Comparison of ENCODE assay signal across 20 cellular contexts in the genomic region with DNA sequence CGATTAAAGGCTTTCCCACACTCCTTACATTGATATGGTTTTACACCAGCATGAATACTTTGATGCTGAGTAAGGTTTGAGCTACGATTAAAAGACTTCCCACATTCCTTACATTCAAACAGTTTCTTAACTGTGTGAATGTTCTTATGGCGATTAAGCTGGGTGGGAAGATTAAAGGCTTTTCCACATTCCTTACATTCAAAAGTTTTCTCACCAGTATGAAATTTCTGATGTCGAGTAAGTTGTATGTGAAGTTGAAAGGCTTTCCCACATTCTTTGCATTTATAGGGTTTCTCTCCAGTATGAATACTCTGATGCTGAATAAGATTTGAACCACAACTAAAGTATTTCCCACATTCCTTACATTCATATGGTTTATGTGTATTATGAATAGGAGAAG. TPM values are rescaled to one million over a fixed set of nuclear protein-coding genes. Genes with fewer than 3 reads are reported as not detected.
DNase-seq lines count a peak whose midpoint lies in the region; FAIRE-seq and TF ChIP-seq lines count a peak whose summit lies in the region.
"Had no signal": no experiment of that assay in that cellular context is flagged by ENCODE, and none has a peak within 500 bp of the region (broad histone marks: within the 10 kb centered on the region; RNA-seq: fewer than 3 reads in every experiment).

No MANE protein-coding gene starts in this region.

- H3K4me1 Mint-ChIP-seq in endothelial cell (ENCODE audit: unreplicated experiment), result no peaks in the 10 kb centered on the region
- H3K4me1 Mint-ChIP-seq: CD4-positive, CD25-positive, alpha-beta regulatory T cell; H9; IgD-negative memory B cell had no signal

- TF ChIP-seq CTCF in endothelial cell (IDR thresholded peaks at IDR 0.05; ENCODE audit: unreplicated experiment) (no peak), lower leg skin (IDR thresholded peaks at IDR 0.05) (no peak), BE2C (IDR thresholded peaks at IDR 0.05; ENCODE audit: low read depth, low read length) (no peak)

- no peaks in the 10 kb centered on the region for H3K27me3 ChIP-seq in BE2C

- no peak overlapping the region for H3K27ac Mint-ChIP-seq in endothelial cell (ENCODE audit: unreplicated experiment)
- H3K27ac Mint-ChIP-seq: CD4-positive, CD25-positive, alpha-beta regulatory T cell; H9; IgD-negative memory B cell had no signal

- peaks cover 58% of the 10 kb centered on the region for H3K36me3 Mint-ChIP-seq in endothelial cell (ENCODE audit: low read depth, unreplicated experiment)

- peaks cover 1% of the 10 kb centered on the region for H3K27me3 Mint-ChIP-seq in endothelial cell (ENCODE audit: unreplicated experiment)
- H3K27me3 Mint-ChIP-seq: CD4-positive, CD25-positive, alpha-beta regulatory T cell; IgD-negative memory B cell had no signal

- FAIRE-seq in GM18507 (lab: Jason Lieb, UNC) (peak; percentile 41), RCC 7860 (lab: Jason Lieb, UNC) (no peak)
- FAIRE-seq: G401.6, GM12878 had no signal

- no peak for TF ChIP-seq POLR2A in lower leg skin (IDR thresholded peaks at IDR 0.05)

- no peak overlapping the region for H3K4me3 ChIP-seq in lower leg skin (ENCODE audit: low read depth, poor library complexity, severe bottlenecking)
- H3K4me3 ChIP-seq in BE2C (ENCODE audit: low read depth, low read length), result no peak overlapping the region
- H3K4me3 ChIP-seq: GM12878 had no signal

- H3K27ac ChIP-seq in temporal lobe (ENCODE audit: low read depth, low read length), result peak overlapping the region; percentile 17

- 90 to 93% methylated on average over 4 of the region's 4 CpGs for WGBS in lower leg skin, 2 donors

- DNase-seq in GM18507 (ENCODE audit: extremely low spot score, insufficient read length, low read depth), result no peak
- peak; percentile 66 for DNase-seq in RCC 7860 (ENCODE audit: low spot score)
- DNase-seq in endothelial cell (ENCODE audit: low spot score), result no peak
- no peak for DNase-seq in NCI-H446 (lab: John Stamatoyannopoulos, UW)
- no peak for DNase-seq in lower leg skin (ENCODE audit: low spot score in 2 of 2)
- no peak for DNase-seq in BE2C
- DNase-seq: AML-193; Calu3; CD4-positive, CD25-positive, alpha-beta regulatory T cell; H9; NCI-H187; NCI-H446 treated with DMSO at 0.1 percent for 48 hours; NCI-H774; PC-3; SW 1271 had no signal

- peak overlapping the region; percentile 33 for H3K4me3 Mint-ChIP-seq in endothelial cell (ENCODE audit: unreplicated experiment)
- H3K4me3 Mint-ChIP-seq: CD4-positive, CD25-positive, alpha-beta regulatory T cell; H9; IgD-negative memory B cell had no signal

- peaks cover 2% of the 10 kb centered on the region; the same call in 1 of the 2 replicates for H3K36me3 ChIP-seq in BE2C

- H3K4me1 ChIP-seq in BE2C, result no peaks in the 10 kb centered on the region

- H3K9me3 ChIP-seq in BE2C, result peaks cover 10% of the 10 kb centered on the region

- H3K9me3 Mint-ChIP-seq in endothelial cell (ENCODE audit: unreplicated experiment), result peaks cover 44% of the 10 kb centered on the region

- intact Hi-C loops in lower leg skin (cut with DNase I; ENCODE audit: low total_unique reads), result no loop called here

RNA-seq across cellular contexts. Expression of a gene that starts 20.0 kb away (rescaled TPM):
- total RNA-seq in endothelial cell (ENCODE audit: unreplicated experiment) (22.6 TPM), temporal lobe (34.9 TPM), lower leg skin (1 to 10 TPM; 1.8 to 6.8 (median 4.1) TPM)
- polyA plus RNA-seq in BE2C (2012; ENCODE audit: insufficient read depth, insufficient read length, low read depth), result 5.0 TPM

RNA-seq across cellular contexts. Expression of a gene that starts 39.1 kb away (rescaled TPM):
- total RNA-seq in endothelial cell (ENCODE audit: unreplicated experiment) (4.0 TPM), temporal lobe (14.0 TPM), lower leg skin (1 to 10 TPM in 2 of 4 donors, under 1 TPM in 2; 0.30 to 4.8 (median 1.4) TPM)
- 1.0 TPM for polyA plus RNA-seq in BE2C (2012; ENCODE audit: insufficient read depth, insufficient read length, low read depth)
- total RNA-seq: HT-29 had no signal

RNA-seq across cellular contexts. Expression of a gene that starts 54.7 kb away (rescaled TPM):
- total RNA-seq in endothelial cell (ENCODE audit: unreplicated experiment) (19.4 TPM), temporal lobe (29.5 TPM), lower leg skin (10 to 100 TPM in 2 of 4 donors, 1 to 10 TPM in 2; 5.7 to 14.7 (median 8.7) TPM)
- polyA plus RNA-seq in BE2C (2012; ENCODE audit: insufficient read depth, insufficient read length, low read depth), result 2.1 TPM
